8 cellular contexts compared by ENCODE assay signal in the genomic region with DNA sequence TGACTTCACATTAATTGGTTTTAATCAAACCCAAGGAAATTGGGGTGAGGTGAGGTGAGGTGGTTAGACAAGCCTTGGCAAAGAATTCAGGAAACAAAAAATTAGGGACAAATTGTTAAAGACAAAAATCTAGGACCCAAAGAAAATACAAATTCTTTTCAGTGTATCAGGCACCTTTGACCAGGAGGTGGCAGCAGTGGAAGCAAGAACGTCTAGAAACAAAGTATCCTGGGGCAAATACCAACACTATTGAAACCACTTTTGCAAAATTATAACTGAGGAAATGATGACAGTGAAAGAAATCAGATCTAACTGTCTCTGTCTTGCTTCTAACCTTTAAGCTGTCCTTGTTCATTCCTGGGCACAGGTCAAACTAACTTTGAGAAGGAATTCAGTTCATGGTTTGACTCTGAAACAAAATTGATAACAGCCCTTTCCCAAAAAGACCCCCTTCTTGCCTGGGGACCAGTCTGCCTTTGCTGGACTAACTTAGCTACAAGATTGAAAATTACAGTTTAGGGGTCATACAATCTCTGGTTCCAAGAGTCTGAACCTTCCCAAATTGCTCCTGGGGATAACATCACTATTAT. TPM values are rescaled to one million over a fixed set of nuclear protein-coding genes. Genes with fewer than 3 reads are reported as not detected.
A peak's percentile ranks its signal among the peaks of the same experiment; 100 is the strongest.
DNase-seq lines count a peak whose midpoint lies in the region; ATAC-seq and TF ChIP-seq lines count a peak whose summit lies in the region.

No MANE protein-coding gene starts in this region.

- peak; percentile 84 for TF ChIP-seq RAD21 in neural cell (conservative IDR thresholded peaks at IDR 0.05)

- no peaks in the 10 kb centered on the region for H3K9me3 Mint-ChIP-seq in endothelial cell (ENCODE audit: unreplicated experiment)

- TF ChIP-seq EP300 in neural cell (conservative IDR thresholded peaks at IDR 0.05; ENCODE audit: poor library complexity, severe bottlenecking) = no peak

- no peaks in the 10 kb centered on the region for H3K4me1 ChIP-seq in A673 (ENCODE audit: insufficient read depth, low read length, poor library complexity, severe bottlenecking)
- H3K4me1 ChIP-seq in Loucy (ENCODE audit: insufficient read depth, low read length, poor library complexity, severe bottlenecking) = no peaks in the 10 kb centered on the region

- H3K27ac Mint-ChIP-seq in endothelial cell (ENCODE audit: unreplicated experiment) = no peak overlapping the region

- POLR2A ChIA-PET in A673 (lab: Charles Lee; ENCODE audit: low non-redundant PET) (no interaction called here), GM10248 (lab: Yijun Ruan, JAX) (no interaction called here)

- no peaks in the 10 kb centered on the region for H3K9me3 ChIP-seq in A673 (ENCODE audit: low read depth, low read length, poor library complexity, severe bottlenecking)
- no peaks in the 10 kb centered on the region for H3K9me3 ChIP-seq in Loucy (ENCODE audit: insufficient read depth, low read depth, low read length)
- no peaks in the 10 kb centered on the region for H3K9me3 ChIP-seq in WERI-Rb-1 (ENCODE audit: severe bottlenecking)
- no peaks in the 10 kb centered on the region for H3K9me3 ChIP-seq in neural cell (ENCODE audit: low read length)

- H3K4me3 ChIP-seq in A673 (ENCODE audit: low read depth, low read length, poor library complexity, severe bottlenecking) (no peak overlapping the region), Loucy (ENCODE audit: low read length, poor library complexity, severe bottlenecking) (no peak overlapping the region), WERI-Rb-1 (ENCODE audit: low read depth, low read length) (no peak overlapping the region), neural cell (ENCODE audit: low read length) (no peak overlapping the region)

- H3K27me3 Mint-ChIP-seq in endothelial cell (ENCODE audit: unreplicated experiment) = no peaks in the 10 kb centered on the region

- H3K9ac ChIP-seq in Loucy (ENCODE audit: low read depth, low read length, poor library complexity, severe bottlenecking) (no peak overlapping the region), neural cell (ENCODE audit: low read length) (no peak overlapping the region)

- H4K20me1 ChIP-seq in Loucy (ENCODE audit: insufficient read depth, low read length, poor library complexity, severe bottlenecking) = no peaks in the 10 kb centered on the region
- no peaks in the 10 kb centered on the region for H4K20me1 ChIP-seq in neural cell (ENCODE audit: insufficient read depth)

- H3K27ac ChIP-seq in A673 (ENCODE audit: low read depth, low read length, poor library complexity, severe bottlenecking) (no peak overlapping the region), WERI-Rb-1 (no peak overlapping the region), neural cell (ENCODE audit: low read length) (no peak overlapping the region)

- H3K9me2 ChIP-seq in Loucy (replicated peaks; ENCODE audit: low read depth, low read length) (no peaks in the 10 kb centered on the region), neural cell (ENCODE audit: insufficient read depth, low read length) (no peaks in the 10 kb centered on the region)

- H3F3A ChIP-seq in Loucy (ENCODE audit: low read depth) = no peaks in the 10 kb centered on the region
- H3F3A ChIP-seq in neural cell (ENCODE audit: insufficient read depth, low read length, poor library complexity, severe bottlenecking) = no peaks in the 10 kb centered on the region

- intact Hi-C loops in A673 (cut with micrococcal nuclease; ENCODE audit: unreplicated experiment) = loop anchor here (1.0 to 10.0 kb wide), 3 partner anchors 113 to 318 kb away; no protein-coding TSS in a partner anchor

- CTCF ChIA-PET in A673 (lab: Charles Lee) (interaction anchor here (1.4 kb wide), 1 partner anchor 113 kb away, joined by 3 read pairs; no protein-coding TSS in a partner anchor), GM10248 (lab: Yijun Ruan, JAX) (interaction anchor here (0.8 to 6.3 kb wide), 10 partner anchors 11 to 200 kb away, joined by 3 to 59 read pairs (median 4); a partner anchor contains a TSS)

- no peaks in the 10 kb centered on the region for H3K27me3 ChIP-seq in A673 (replicated peaks; ENCODE audit: insufficient read depth, low read depth, low read length, poor library complexity)
- H3K27me3 ChIP-seq in Loucy (ENCODE audit: insufficient read depth, low read length, poor library complexity, severe bottlenecking) = peaks cover 2% of the 10 kb centered on the region
- H3K27me3 ChIP-seq in WERI-Rb-1 (ENCODE audit: insufficient read depth, low read depth, severe bottlenecking) = no peaks in the 10 kb centered on the region
- H3K27me3 ChIP-seq in neural cell (ENCODE audit: insufficient read depth, low read depth, low read length) = no peaks in the 10 kb centered on the region

- no peak overlapping the region for H3K4me3 Mint-ChIP-seq in endothelial cell (ENCODE audit: unreplicated experiment)

- H3K4me1 Mint-ChIP-seq in endothelial cell (ENCODE audit: unreplicated experiment) = no peaks in the 10 kb centered on the region

- H3K36me3 Mint-ChIP-seq in endothelial cell (ENCODE audit: low read depth, unreplicated experiment) = no peaks in the 10 kb centered on the region

- ATAC-seq in GM21423 (IDR thresholded peaks at IDR 0.05; ENCODE audit: unreplicated experiment) = no peak
- no peak for ATAC-seq in GM18498 (IDR thresholded peaks at IDR 0.05; ENCODE audit: unreplicated experiment)

- H3K79me2 ChIP-seq in Loucy (ENCODE audit: insufficient read depth, low read length) = no peaks in the 10 kb centered on the region
- no peaks in the 10 kb centered on the region for H3K79me2 ChIP-seq in neural cell (replicated peaks; ENCODE audit: insufficient read depth, low read length)

- H2AFZ ChIP-seq in Loucy (ENCODE audit: low read length) (peak overlapping the region; percentile 77; the same call in 1 of the 2 replicates), neural cell (ENCODE audit: low read depth, low read length) (no peak overlapping the region)

- no peak overlapping the region for H3K4me2 ChIP-seq in Loucy (ENCODE audit: low read depth, low read length, poor library complexity, severe bottlenecking)
- H3K4me2 ChIP-seq in neural cell (ENCODE audit: low read length) = no peak overlapping the region

- TF ChIP-seq CTCF in A673 (conservative IDR thresholded peaks at IDR 0.05; ENCODE audit: low read depth, low read length) = peak; percentile 86
- peak; percentile 64 for TF ChIP-seq CTCF in GM10248 (IDR thresholded peaks at IDR 0.05; ENCODE audit: control extremely low read depth, extremely low read depth, low read depth, missing control alignments)
- peak; percentile 72 for TF ChIP-seq CTCF in Loucy (conservative IDR thresholded peaks at IDR 0.05; ENCODE audit: low read length)
- peak; percentile 53 for TF ChIP-seq CTCF in WERI-Rb-1 (IDR thresholded peaks at IDR 0.05; ENCODE audit: low read depth, low read length)
- TF ChIP-seq CTCF in endothelial cell (IDR thresholded peaks at IDR 0.05; ENCODE audit: unreplicated experiment) = peak; percentile 73
- peak; percentile 84 for TF ChIP-seq CTCF in neural cell (IDR thresholded peaks at IDR 0.05; ENCODE audit: poor library complexity, severe bottlenecking)

- peak; percentile 70 for DNase-seq in A673 (ENCODE audit: low spot score)
- peak; percentile 62 for DNase-seq in GM10248 (ENCODE audit: extremely low spot score)
- DNase-seq in WERI-Rb-1 = peak; percentile 32
- DNase-seq in endothelial cell (ENCODE audit: low spot score) = peak; percentile 61

- H3K36me3 ChIP-seq in A673 (ENCODE audit: insufficient read depth, low read length, poor library complexity, severe bottlenecking) (no peaks in the 10 kb centered on the region), Loucy (ENCODE audit: insufficient read depth, low read length) (no peaks in the 10 kb centered on the region), WERI-Rb-1 (no peaks in the 10 kb centered on the region), neural cell (ENCODE audit: insufficient read depth, low read length) (no peaks in the 10 kb centered on the region)

- BruUV-seq in A673 (replicated peaks; lab: Mats Ljungman, UMichigan) = no TSS peak

TF ChIP-seq in neural cell, 6 proteins besides CTCF, POLR2A, EP300 and RAD21:
- TF ChIP-seq SMC3 (conservative IDR thresholded peaks at IDR 0.05; ENCODE audit: poor library complexity) (peak; percentile 95), TAF1 (IDR thresholded peaks at IDR 0.05; ENCODE audit: low read depth) (no peak)
TF ChIP-seq in neural cell: peak in this region for 1.

RNA-seq across cellular contexts. Expression of a gene that starts 11.1 kb away (rescaled TPM):
- total RNA-seq in A673 (2021) (13.6 and 17.0 TPM in 2 replicates), endothelial cell (ENCODE audit: unreplicated experiment) (8.4 TPM)
- 7.6 and 10.0 TPM in 2 replicates for polyA plus RNA-seq in neural cell
- 11.9 and 15.0 TPM in 2 replicates for polyA minus RNA-seq in neural cell

RNA-seq across cellular contexts. Expression of a gene that starts 14.4 kb away (rescaled TPM):
- total RNA-seq in A673 (2021) = not detected in 2 replicates
- total RNA-seq in endothelial cell (ENCODE audit: unreplicated experiment) = 0.51 TPM
- 11.9 and 12.5 TPM in 2 replicates for polyA plus RNA-seq in neural cell
- polyA minus RNA-seq in neural cell = 13.3 and 13.4 TPM in 2 replicates
